In the genomic region with DNA sequence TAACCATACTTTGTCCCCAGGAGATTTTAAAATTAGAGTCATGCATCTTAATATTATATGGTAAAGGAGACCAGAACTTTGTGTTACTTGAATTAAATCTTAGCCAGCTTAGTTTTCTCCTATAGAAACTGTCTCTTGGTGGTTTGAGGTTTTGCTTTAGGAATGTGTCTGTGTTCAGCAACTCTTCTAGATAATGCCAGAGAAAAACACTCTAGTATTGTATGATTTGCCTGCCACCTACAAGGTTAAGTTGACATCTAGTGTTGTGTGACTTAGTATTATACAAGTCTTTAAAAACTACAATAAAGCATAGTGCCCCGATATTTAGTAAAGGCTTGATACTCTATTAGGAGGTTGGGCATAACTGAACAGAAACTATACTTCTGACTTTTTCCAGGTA, we compare ENCODE assay signal across 1 cellular context.
TF ChIP-seq lines count a peak whose summit lies in the region.

No MANE protein-coding gene starts in this region.

TF ChIP-seq in GM23338, 12 proteins besides CTCF, POLR2A, EP300 and RAD21 (continued from another document):
- TF ChIP-seq, protein P1, sequence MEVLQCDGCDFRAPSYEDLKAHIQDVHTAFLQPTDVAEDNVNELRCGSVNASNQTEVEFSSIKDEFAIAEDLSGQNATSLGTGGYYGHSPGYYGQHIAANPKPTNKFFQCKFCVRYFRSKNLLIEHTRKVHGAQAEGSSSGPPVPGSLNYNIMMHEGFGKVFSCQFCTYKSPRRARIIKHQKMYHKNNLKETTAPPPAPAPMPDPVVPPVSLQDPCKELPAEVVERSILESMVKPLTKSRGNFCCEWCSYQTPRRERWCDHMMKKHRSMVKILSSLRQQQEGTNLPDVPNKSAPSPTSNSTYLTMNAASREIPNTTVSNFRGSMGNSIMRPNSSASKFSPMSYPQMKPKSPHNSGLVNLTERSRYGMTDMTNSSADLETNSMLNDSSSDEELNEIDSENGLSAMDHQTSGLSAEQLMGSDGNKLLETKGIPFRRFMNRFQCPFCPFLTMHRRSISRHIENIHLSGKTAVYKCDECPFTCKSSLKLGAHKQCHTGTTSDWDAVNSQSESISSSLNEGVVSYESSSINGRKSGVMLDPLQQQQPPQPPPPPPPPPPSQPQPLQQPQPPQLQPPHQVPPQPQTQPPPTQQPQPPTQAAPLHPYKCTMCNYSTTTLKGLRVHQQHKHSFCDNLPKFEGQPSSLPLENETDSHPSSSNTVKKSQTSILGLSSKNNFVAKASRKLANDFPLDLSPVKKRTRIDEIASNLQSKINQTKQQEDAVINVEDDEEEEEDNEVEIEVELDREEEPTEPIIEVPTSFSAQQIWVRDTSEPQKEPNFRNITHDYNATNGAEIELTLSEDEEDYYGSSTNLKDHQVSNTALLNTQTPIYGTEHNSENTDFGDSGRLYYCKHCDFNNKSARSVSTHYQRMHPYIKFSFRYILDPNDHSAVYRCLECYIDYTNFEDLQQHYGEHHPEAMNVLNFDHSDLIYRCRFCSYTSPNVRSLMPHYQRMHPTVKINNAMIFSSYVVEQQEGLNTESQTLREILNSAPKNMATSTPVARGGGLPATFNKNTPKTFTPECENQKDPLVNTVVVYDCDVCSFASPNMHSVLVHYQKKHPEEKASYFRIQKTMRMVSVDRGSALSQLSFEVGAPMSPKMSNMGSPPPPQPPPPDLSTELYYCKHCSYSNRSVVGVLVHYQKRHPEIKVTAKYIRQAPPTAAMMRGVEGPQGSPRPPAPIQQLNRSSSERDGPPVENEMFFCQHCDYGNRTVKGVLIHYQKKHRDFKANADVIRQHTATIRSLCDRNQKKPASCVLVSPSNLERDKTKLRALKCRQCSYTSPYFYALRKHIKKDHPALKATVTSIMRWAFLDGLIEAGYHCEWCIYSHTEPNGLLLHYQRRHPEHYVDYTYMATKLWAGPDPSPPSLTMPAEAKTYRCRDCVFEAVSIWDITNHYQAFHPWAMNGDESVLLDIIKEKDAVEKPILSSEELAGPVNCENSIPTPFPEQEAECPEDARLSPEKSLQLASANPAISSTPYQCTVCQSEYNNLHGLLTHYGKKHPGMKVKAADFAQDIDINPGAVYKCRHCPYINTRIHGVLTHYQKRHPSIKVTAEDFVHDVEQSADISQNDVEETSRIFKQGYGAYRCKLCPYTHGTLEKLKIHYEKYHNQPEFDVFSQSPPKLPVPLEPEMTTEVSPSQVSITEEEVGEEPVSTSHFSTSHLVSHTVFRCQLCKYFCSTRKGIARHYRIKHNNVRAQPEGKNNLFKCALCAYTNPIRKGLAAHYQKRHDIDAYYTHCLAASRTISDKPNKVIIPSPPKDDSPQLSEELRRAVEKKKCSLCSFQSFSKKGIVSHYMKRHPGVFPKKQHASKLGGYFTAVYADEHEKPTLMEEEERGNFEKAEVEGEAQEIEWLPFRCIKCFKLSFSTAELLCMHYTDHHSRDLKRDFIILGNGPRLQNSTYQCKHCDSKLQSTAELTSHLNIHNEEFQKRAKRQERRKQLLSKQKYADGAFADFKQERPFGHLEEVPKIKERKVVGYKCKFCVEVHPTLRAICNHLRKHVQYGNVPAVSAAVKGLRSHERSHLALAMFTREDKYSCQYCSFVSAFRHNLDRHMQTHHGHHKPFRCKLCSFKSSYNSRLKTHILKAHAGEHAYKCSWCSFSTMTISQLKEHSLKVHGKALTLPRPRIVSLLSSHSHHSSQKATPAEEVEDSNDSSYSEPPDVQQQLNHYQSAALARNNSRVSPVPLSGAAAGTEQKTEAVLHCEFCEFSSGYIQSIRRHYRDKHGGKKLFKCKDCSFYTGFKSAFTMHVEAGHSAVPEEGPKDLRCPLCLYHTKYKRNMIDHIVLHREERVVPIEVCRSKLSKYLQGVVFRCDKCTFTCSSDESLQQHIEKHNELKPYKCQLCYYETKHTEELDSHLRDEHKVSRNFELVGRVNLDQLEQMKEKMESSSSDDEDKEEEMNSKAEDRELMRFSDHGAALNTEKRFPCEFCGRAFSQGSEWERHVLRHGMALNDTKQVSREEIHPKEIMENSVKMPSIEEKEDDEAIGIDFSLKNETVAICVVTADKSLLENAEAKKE (CRISPR knock-in tag; IDR thresholded peaks at IDR 0.05) = no peak
- TF ChIP-seq, protein P2, sequence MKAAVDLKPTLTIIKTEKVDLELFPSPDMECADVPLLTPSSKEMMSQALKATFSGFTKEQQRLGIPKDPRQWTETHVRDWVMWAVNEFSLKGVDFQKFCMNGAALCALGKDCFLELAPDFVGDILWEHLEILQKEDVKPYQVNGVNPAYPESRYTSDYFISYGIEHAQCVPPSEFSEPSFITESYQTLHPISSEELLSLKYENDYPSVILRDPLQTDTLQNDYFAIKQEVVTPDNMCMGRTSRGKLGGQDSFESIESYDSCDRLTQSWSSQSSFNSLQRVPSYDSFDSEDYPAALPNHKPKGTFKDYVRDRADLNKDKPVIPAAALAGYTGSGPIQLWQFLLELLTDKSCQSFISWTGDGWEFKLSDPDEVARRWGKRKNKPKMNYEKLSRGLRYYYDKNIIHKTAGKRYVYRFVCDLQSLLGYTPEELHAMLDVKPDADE (IDR thresholded peaks at IDR 0.05) = no peak
- no peak for TF ChIP-seq NANOG (IDR thresholded peaks at IDR 0.05; ENCODE audit: borderline replicate concordance)
- TF ChIP-seq, protein P3, sequence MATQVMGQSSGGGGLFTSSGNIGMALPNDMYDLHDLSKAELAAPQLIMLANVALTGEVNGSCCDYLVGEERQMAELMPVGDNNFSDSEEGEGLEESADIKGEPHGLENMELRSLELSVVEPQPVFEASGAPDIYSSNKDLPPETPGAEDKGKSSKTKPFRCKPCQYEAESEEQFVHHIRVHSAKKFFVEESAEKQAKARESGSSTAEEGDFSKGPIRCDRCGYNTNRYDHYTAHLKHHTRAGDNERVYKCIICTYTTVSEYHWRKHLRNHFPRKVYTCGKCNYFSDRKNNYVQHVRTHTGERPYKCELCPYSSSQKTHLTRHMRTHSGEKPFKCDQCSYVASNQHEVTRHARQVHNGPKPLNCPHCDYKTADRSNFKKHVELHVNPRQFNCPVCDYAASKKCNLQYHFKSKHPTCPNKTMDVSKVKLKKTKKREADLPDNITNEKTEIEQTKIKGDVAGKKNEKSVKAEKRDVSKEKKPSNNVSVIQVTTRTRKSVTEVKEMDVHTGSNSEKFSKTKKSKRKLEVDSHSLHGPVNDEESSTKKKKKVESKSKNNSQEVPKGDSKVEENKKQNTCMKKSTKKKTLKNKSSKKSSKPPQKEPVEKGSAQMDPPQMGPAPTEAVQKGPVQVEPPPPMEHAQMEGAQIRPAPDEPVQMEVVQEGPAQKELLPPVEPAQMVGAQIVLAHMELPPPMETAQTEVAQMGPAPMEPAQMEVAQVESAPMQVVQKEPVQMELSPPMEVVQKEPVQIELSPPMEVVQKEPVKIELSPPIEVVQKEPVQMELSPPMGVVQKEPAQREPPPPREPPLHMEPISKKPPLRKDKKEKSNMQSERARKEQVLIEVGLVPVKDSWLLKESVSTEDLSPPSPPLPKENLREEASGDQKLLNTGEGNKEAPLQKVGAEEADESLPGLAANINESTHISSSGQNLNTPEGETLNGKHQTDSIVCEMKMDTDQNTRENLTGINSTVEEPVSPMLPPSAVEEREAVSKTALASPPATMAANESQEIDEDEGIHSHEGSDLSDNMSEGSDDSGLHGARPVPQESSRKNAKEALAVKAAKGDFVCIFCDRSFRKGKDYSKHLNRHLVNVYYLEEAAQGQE (IDR thresholded peaks at IDR 0.05; ENCODE audit: unreplicated experiment) = no peak
- TF ChIP-seq STAT1 (IDR thresholded peaks at IDR 0.05; ENCODE audit: unreplicated experiment) = no peak
- TF ChIP-seq CREB1 (CRISPR knock-in tag; IDR thresholded peaks at IDR 0.05; ENCODE audit: low read depth) = no peak
- TF ChIP-seq JUNB (IDR thresholded peaks at IDR 0.05; ENCODE audit: unreplicated experiment) = no peak
- no peak for TF ChIP-seq ZNF114 (CRISPR knock-in tag; IDR thresholded peaks at IDR 0.05)
- TF ChIP-seq ZNF331 (CRISPR knock-in tag; IDR thresholded peaks at IDR 0.05; ENCODE audit: low read depth) = no peak
- no peak for TF ChIP-seq POLR2AphosphoS5 (IDR thresholded peaks at IDR 0.05; ENCODE audit: low read depth)
